11 cellular contexts compared by ENCODE assay signal in genomic region chr17:7324438-7324779, GRCh38. TPM values are rescaled to one million over a fixed set of nuclear protein-coding genes. Genes with fewer than 3 reads are reported as not detected.
"Had no signal": no experiment of that assay in that cellular context is flagged by ENCODE, and none has a peak within 500 bp of the region (broad histone marks: within the 10 kb centered on the region; RNA-seq: fewer than 3 reads in every experiment).

No MANE protein-coding gene starts in this region.

- H3K9me3 Mint-ChIP-seq: activated naive CD8-positive, alpha-beta T cell treated with anti-CD3 and anti-CD28 coated beads, Interleukin-2, amount 50 U/mL, for 24 hours; activated T-cell treated with anti-CD3 and anti-CD28 coated beads, Interleukin-2, amount 50 U/mL, for 72 hours; naive B cell; stimulated activated naive CD8-positive, alpha-beta T cell treated with anti-CD3 and anti-CD28 coated beads, Interleukin-15, Interleukin-2, amounts not matched to agents 100 ng/mL and 50 ng/mL, for 24 hours had no signal

- H3K27me3 ChIP-seq: foreskin keratinocyte, testis, upper lobe of right lung had no signal

- H3K27me3 Mint-ChIP-seq: naive B cell; stimulated activated naive CD8-positive, alpha-beta T cell treated with anti-CD3 and anti-CD28 coated beads, Interleukin-15, Interleukin-2, amounts not matched to agents 100 ng/mL and 50 ng/mL, for 24 hours; T-helper 17 cell had no signal

- H3K27ac Mint-ChIP-seq: activated naive CD8-positive, alpha-beta T cell treated with anti-CD3 and anti-CD28 coated beads, Interleukin-2, amount 50 U/mL, for 24 hours; activated T-cell treated with anti-CD3 and anti-CD28 coated beads, Interleukin-2, amount 50 U/mL, for 72 hours; stimulated activated naive CD8-positive, alpha-beta T cell treated with anti-CD3 and anti-CD28 coated beads, Interleukin-15, Interleukin-2, amounts not matched to agents 100 ng/mL and 50 ng/mL, for 24 hours had no signal

- FAIRE-seq: astrocyte had no signal

- DNase-seq: occipital lobe had no signal

- H3K27ac ChIP-seq: foreskin keratinocyte, testis, upper lobe of right lung had no signal

- H3K4me3 Mint-ChIP-seq: activated naive CD8-positive, alpha-beta T cell treated with anti-CD3 and anti-CD28 coated beads, Interleukin-2, amount 50 U/mL, for 24 hours; activated T-cell treated with anti-CD3 and anti-CD28 coated beads, Interleukin-2, amount 50 U/mL, for 72 hours; stimulated activated naive CD8-positive, alpha-beta T cell treated with anti-CD3 and anti-CD28 coated beads, Interleukin-15, Interleukin-2, amounts not matched to agents 100 ng/mL and 50 ng/mL, for 24 hours had no signal

- H3K9me3 ChIP-seq: testis, upper lobe of right lung had no signal

- H3K4me3 ChIP-seq: lung, testis, upper lobe of right lung had no signal

RNA-seq across cellular contexts. Expression of gene ACAP1, which starts 11.9 kb away (rescaled TPM):
- total RNA-seq: occipital lobe had no signal
